Comparison of ENCODE assay signal across 1 cellular context in the genomic region with DNA sequence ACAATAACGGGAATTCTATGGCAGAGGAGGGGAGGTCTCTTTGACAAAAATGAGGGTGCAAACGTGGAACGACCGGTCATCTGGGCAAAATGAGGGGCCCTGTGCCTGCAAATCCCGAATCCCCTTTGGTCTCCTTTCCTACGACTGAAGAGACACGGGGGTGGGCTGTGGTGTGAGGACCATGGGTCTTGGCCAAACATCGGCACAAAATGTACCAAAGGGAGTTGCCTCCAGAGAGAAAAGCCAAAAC.
TF ChIP-seq lines count a peak whose summit lies in the region.

No MANE protein-coding gene starts in this region.

TF ChIP-seq in HepG2, 621 proteins besides CTCF, POLR2A, EP300 and RAD21 (continued from another document and continues in another):
- TF ChIP-seq, protein P1, sequence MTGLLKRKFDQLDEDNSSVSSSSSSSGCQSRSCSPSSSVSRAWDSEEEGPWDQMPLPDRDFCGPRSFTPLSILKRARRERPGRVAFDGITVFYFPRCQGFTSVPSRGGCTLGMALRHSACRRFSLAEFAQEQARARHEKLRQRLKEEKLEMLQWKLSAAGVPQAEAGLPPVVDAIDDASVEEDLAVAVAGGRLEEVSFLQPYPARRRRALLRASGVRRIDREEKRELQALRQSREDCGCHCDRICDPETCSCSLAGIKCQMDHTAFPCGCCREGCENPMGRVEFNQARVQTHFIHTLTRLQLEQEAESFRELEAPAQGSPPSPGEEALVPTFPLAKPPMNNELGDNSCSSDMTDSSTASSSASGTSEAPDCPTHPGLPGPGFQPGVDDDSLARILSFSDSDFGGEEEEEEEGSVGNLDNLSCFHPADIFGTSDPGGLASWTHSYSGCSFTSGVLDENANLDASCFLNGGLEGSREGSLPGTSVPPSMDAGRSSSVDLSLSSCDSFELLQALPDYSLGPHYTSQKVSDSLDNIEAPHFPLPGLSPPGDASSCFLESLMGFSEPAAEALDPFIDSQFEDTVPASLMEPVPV (CRISPR knock-in tag; IDR thresholded peaks at IDR 0.05), result no peak
- TF ChIP-seq HMGXB3 (CRISPR knock-in tag; IDR thresholded peaks at IDR 0.05; ENCODE audit: borderline replicate concordance) (0 out of 2 replicates have a peak, but pooled peaks have one; percentile 36), PAX8 (CRISPR knock-in tag; IDR thresholded peaks at IDR 0.05; ENCODE audit: borderline replicate concordance) (no peak), NFKBIZ (CRISPR knock-in tag; IDR thresholded peaks at IDR 0.05) (no peak), ZHX1 (CRISPR knock-in tag; IDR thresholded peaks at IDR 0.05; ENCODE audit: low read depth) (no peak), ZNF747 (CRISPR knock-in tag; IDR thresholded peaks at IDR 0.05; ENCODE audit: borderline replicate concordance) (0 out of 2 replicates have a peak, but pooled peaks have one; percentile 21), CCAR2 (optimal IDR thresholded peaks at IDR 0.05; ENCODE audit: low read depth, low read length) (no peak), ZNF3 (CRISPR knock-in tag; IDR thresholded peaks at IDR 0.05) (no peak), SYNCRIP (IDR thresholded peaks at IDR 0.05; ENCODE audit: insufficient read depth, low read depth, low read length) (no peak), IKZF4 (CRISPR knock-in tag; IDR thresholded peaks at IDR 0.05; ENCODE audit: borderline replicate concordance, low read depth, not compliant biosample characterization) (peak; percentile 9), ZNF547 (CRISPR knock-in tag; IDR thresholded peaks at IDR 0.05) (no peak), ZNF432 (CRISPR knock-in tag; IDR thresholded peaks at IDR 0.05; ENCODE audit: borderline replicate concordance) (no peak), ZNF274 (CRISPR knock-in tag; IDR thresholded peaks at IDR 0.05) (peak; percentile 34), KLF15 (CRISPR knock-in tag; IDR thresholded peaks at IDR 0.05; ENCODE audit: borderline replicate concordance) (no peak), ZNF138 (CRISPR knock-in tag; IDR thresholded peaks at IDR 0.05; ENCODE audit: low read depth) (0 out of 2 replicates have a peak, but pooled peaks have one; percentile 5), ASH2L (IDR thresholded peaks at IDR 0.05; ENCODE audit: insufficient read length, low read depth, low read length) (peak; percentile 61), SP2 (CRISPR knock-in tag; IDR thresholded peaks at IDR 0.05) (no peak), ZNF543 (CRISPR knock-in tag; IDR thresholded peaks at IDR 0.05) (no peak), ZNF556 (CRISPR knock-in tag; IDR thresholded peaks at IDR 0.05; ENCODE audit: borderline replicate concordance) (no peak), PHB2 (IDR thresholded peaks at IDR 0.05; ENCODE audit: partially characterized antibody) (no peak), SNAPC5 (CRISPR knock-in tag; IDR thresholded peaks at IDR 0.05; ENCODE audit: borderline replicate concordance) (no peak), TSC22D2 (CRISPR knock-in tag; IDR thresholded peaks at IDR 0.05; ENCODE audit: borderline replicate concordance) (no peak), ZMYM2 (CRISPR knock-in tag; IDR thresholded peaks at IDR 0.05) (no peak), ZNF367 (CRISPR knock-in tag; IDR thresholded peaks at IDR 0.05; ENCODE audit: borderline replicate concordance) (no peak), BATF2 (CRISPR knock-in tag; IDR thresholded peaks at IDR 0.05) (no peak), ZNF431 (CRISPR knock-in tag; IDR thresholded peaks at IDR 0.05; ENCODE audit: borderline replicate concordance, low read depth) (0 out of 2 replicates have a peak, but pooled peaks have one; percentile 36), NCOA2 (CRISPR knock-in tag; IDR thresholded peaks at IDR 0.05) (0 out of 2 replicates have a peak, but pooled peaks have one; percentile 8), DZIP1 (CRISPR knock-in tag; IDR thresholded peaks at IDR 0.05) (no peak), ZNF772 (CRISPR knock-in tag; IDR thresholded peaks at IDR 0.05) (0 out of 2 replicates have a peak, but pooled peaks have one; percentile 34), TCF12 (IDR thresholded peaks at IDR 0.05) (no peak), TCF12 (CRISPR knock-in tag; IDR thresholded peaks at IDR 0.05) (no peak), ZNF891 (CRISPR knock-in tag; IDR thresholded peaks at IDR 0.05) (no peak)
- TF ChIP-seq, protein P2, sequence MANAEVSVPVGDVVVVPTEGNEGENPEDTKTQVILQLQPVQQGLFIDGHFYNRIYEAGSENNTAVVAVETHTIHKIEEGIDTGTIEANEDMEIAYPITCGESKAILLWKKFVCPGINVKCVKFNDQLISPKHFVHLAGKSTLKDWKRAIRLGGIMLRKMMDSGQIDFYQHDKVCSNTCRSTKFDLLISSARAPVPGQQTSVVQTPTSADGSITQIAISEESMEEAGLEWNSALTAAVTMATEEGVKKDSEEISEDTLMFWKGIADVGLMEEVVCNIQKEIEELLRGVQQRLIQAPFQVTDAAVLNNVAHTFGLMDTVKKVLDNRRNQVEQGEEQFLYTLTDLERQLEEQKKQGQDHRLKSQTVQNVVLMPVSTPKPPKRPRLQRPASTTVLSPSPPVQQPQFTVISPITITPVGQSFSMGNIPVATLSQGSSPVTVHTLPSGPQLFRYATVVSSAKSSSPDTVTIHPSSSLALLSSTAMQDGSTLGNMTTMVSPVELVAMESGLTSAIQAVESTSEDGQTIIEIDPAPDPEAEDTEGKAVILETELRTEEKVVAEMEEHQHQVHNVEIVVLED (CRISPR knock-in tag; IDR thresholded peaks at IDR 0.05; ENCODE audit: borderline replicate concordance), result peak; percentile 42; the same call in 1 of the 2 replicates
- TF ChIP-seq, protein P3, sequence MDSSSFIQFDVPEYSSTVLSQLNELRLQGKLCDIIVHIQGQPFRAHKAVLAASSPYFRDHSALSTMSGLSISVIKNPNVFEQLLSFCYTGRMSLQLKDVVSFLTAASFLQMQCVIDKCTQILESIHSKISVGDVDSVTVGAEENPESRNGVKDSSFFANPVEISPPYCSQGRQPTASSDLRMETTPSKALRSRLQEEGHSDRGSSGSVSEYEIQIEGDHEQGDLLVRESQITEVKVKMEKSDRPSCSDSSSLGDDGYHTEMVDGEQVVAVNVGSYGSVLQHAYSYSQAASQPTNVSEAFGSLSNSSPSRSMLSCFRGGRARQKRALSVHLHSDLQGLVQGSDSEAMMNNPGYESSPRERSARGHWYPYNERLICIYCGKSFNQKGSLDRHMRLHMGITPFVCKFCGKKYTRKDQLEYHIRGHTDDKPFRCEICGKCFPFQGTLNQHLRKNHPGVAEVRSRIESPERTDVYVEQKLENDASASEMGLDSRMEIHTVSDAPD (CRISPR knock-in tag; IDR thresholded peaks at IDR 0.05), result 0 out of 2 replicates have a peak, but pooled peaks have one; percentile 51
- TF ChIP-seq, protein P4, sequence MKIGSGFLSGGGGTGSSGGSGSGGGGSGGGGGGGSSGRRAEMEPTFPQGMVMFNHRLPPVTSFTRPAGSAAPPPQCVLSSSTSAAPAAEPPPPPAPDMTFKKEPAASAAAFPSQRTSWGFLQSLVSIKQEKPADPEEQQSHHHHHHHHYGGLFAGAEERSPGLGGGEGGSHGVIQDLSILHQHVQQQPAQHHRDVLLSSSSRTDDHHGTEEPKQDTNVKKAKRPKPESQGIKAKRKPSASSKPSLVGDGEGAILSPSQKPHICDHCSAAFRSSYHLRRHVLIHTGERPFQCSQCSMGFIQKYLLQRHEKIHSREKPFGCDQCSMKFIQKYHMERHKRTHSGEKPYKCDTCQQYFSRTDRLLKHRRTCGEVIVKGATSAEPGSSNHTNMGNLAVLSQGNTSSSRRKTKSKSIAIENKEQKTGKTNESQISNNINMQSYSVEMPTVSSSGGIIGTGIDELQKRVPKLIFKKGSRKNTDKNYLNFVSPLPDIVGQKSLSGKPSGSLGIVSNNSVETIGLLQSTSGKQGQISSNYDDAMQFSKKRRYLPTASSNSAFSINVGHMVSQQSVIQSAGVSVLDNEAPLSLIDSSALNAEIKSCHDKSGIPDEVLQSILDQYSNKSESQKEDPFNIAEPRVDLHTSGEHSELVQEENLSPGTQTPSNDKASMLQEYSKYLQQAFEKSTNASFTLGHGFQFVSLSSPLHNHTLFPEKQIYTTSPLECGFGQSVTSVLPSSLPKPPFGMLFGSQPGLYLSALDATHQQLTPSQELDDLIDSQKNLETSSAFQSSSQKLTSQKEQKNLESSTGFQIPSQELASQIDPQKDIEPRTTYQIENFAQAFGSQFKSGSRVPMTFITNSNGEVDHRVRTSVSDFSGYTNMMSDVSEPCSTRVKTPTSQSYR (CRISPR knock-in tag; IDR thresholded peaks at IDR 0.05; ENCODE audit: borderline replicate concordance), result no peak
- TF ChIP-seq, protein P5, sequence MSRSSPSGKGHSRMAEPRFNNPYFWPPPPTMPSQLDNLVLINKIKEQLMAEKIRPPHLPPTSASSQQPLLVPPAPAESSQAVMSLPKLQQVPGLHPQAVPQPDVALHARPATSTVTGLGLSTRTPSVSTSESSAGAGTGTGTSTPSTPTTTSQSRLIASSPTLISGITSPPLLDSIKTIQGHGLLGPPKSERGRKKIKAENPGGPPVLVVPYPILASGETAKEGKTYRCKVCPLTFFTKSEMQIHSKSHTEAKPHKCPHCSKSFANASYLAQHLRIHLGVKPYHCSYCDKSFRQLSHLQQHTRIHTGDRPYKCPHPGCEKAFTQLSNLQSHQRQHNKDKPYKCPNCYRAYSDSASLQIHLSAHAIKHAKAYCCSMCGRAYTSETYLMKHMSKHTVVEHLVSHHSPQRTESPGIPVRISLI (CRISPR knock-in tag; IDR thresholded peaks at IDR 0.05; ENCODE audit: borderline replicate concordance), result no peak
